15 cellular contexts compared by ENCODE assay signal in the genomic region with DNA sequence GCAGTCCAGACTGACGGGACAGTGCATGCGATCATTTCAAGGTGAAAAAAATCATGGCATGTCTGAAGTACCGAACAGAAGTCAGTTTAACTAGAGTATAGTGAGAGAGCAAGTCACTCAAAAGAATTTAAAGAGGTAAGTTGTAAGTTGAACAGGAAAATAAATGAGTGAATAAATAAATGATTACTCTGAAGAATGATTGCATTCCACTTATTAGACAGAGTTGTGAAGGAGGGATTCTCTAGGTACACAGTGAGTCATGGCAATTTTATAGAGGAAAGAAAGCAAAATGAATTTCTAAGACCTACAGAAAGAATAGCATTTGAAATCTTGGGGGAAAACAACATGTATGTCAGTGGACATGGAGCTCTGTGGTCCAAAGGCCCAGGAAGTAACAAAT. TPM values are rescaled to one million over a fixed set of nuclear protein-coding genes. Genes with fewer than 3 reads are reported as not detected.
DNase-seq lines count a peak whose midpoint lies in the region; ATAC-seq and TF ChIP-seq lines count a peak whose summit lies in the region.
"Had no signal": no experiment of that assay in that cellular context is flagged by ENCODE, and none has a peak within 500 bp of the region (broad histone marks: within the 10 kb centered on the region; RNA-seq: fewer than 3 reads in every experiment).

No MANE protein-coding gene starts in this region.

- in situ Hi-C loops in ACHN (cut with HindIII; ENCODE audit: low pct_ligation_motif_present, low pct_unique_long_range_greater_than_20kb, low sequenced_read_pairs), result no loop called here

- H3K27me3 ChIP-seq in Karpas-422 (ENCODE audit: low read length) (no peaks in the 10 kb centered on the region), PC-3 (ENCODE audit: low read length) (no peaks in the 10 kb centered on the region)
- H3K27me3 ChIP-seq: BLaER1 treated with 17β-estradiol and CSF1 and Interleukin-3, amounts not matched to agents 10 nM and 100 nM had no signal

- H3K79me2 ChIP-seq in Karpas-422 (ENCODE audit: low read length), result no peaks in the 10 kb centered on the region
- H3K79me2 ChIP-seq in PC-3 (ENCODE audit: low read length), result no peaks in the 10 kb centered on the region

- no peaks in the 10 kb centered on the region for H3K9me3 ChIP-seq in Karpas-422 (ENCODE audit: low read length)
- no peaks in the 10 kb centered on the region for H3K9me3 ChIP-seq in PC-3 (ENCODE audit: low read length)
- H3K9me3 ChIP-seq: BLaER1 treated with 17β-estradiol and CSF1 and Interleukin-3, amounts not matched to agents 10 nM and 100 nM; Caco-2 had no signal

- H3K27ac ChIP-seq in Karpas-422 (ENCODE audit: low read length) (no peak overlapping the region), PC-3 (ENCODE audit: low read length) (peak overlapping the region; percentile 12; the same call in 1 of the 2 replicates)
- H3K27ac ChIP-seq: BLaER1 treated with 17β-estradiol and CSF1 and Interleukin-3, amounts not matched to agents 10 nM and 100 nM; C4-2B had no signal

- H3K4me3 ChIP-seq in Karpas-422 (ENCODE audit: low read length) (no peak overlapping the region), PC-3 (ENCODE audit: low read length) (no peak overlapping the region)
- H3K4me3 ChIP-seq: BLaER1 treated with 17β-estradiol and CSF1 and Interleukin-3, amounts not matched to agents 10 nM and 100 nM had no signal

- BruUV-seq in PC-3 (replicated peaks; lab: Mats Ljungman, UMichigan), result no TSS peak

- H3K36me3 ChIP-seq in Karpas-422 (ENCODE audit: insufficient read depth, low read length), result no peaks in the 10 kb centered on the region
- no peaks in the 10 kb centered on the region for H3K36me3 ChIP-seq in PC-3 (ENCODE audit: low read depth, low read length)
- H3K36me3 ChIP-seq: BLaER1 treated with 17β-estradiol and CSF1 and Interleukin-3, amounts not matched to agents 10 nM and 100 nM had no signal

- ATAC-seq in PC-3 (peak; percentile 77), GM18907 (IDR thresholded peaks at IDR 0.05; ENCODE audit: unreplicated experiment) (no peak)
- ATAC-seq: CD8-positive, alpha-beta T cell had no signal

- intact Hi-C loops in PC-3 (cut with micrococcal nuclease), result no loop called here

- H2AFZ ChIP-seq in Karpas-422 (ENCODE audit: low read length) (no peak overlapping the region), PC-3 (ENCODE audit: low read length) (no peak overlapping the region)

- CTCF ChIA-PET in PC-3 (lab: Charles Lee), result no interaction called here

- H3F3A ChIP-seq in PC-3 (ENCODE audit: low read length, unreplicated experiment), result no peaks in the 10 kb centered on the region

- H3K4me2 ChIP-seq in Karpas-422 (ENCODE audit: low read depth, low read length, poor library complexity, severe bottlenecking) (no peak overlapping the region), PC-3 (ENCODE audit: low read length) (no peak overlapping the region; the same call in 1 of the 2 replicates)
- H3K4me2 ChIP-seq: BLaER1 treated with 17β-estradiol and CSF1 and Interleukin-3, amounts not matched to agents 10 nM and 100 nM had no signal

- no peak for TF ChIP-seq CTCF in PC-3 (conservative IDR thresholded peaks at IDR 0.05; ENCODE audit: low read depth, low read length)

- H4K20me1 ChIP-seq in Karpas-422 (ENCODE audit: insufficient read depth, low read depth, low read length), result no peaks in the 10 kb centered on the region
- H4K20me1 ChIP-seq in PC-3 (ENCODE audit: low read length), result no peaks in the 10 kb centered on the region
- H4K20me1 ChIP-seq: BLaER1 treated with 17β-estradiol and CSF1 and Interleukin-3, amounts not matched to agents 10 nM and 100 nM had no signal

- POLR2A ChIA-PET in PC-3 (lab: Charles Lee; ENCODE audit: unreplicated experiment), result interaction anchor here (0.6 kb wide), 1 partner anchor 37 kb away, joined by 5 read pairs; the partner anchor contains the start of gene SLC7A11

- H3K9me2 ChIP-seq in Karpas-422 (replicated peaks; ENCODE audit: insufficient read depth, low read length), result no peaks in the 10 kb centered on the region
- H3K9me2 ChIP-seq in PC-3 (replicated peaks; ENCODE audit: low read length), result no peaks in the 10 kb centered on the region

- peak; percentile 25 for DNase-seq in Karpas-422
- peak; percentile 45 for DNase-seq in PC-3
- DNase-seq in renal cortical epithelial cell (ENCODE audit: low read depth), result peak; percentile 57
- no peak for DNase-seq in stimulated activated CD4-positive, alpha-beta T cell treated with anti-CD3 and anti-CD28 coated beads, Interleukin-12 subunit alpha, Interleukin-12 subunit beta, amount 100 ng/mL, for 4 hours
- DNase-seq in ACHN, result no peak
- DNase-seq: 8988T; Caco-2; Calu3; CD4-positive, alpha-beta T cell; CD8-positive, alpha-beta T cell; DMS79 treated with DMSO at 0.1 percent for 48 hours; GF-D8 had no signal

- H3K4me1 ChIP-seq in Karpas-422 (ENCODE audit: low read length), result no peaks in the 10 kb centered on the region
- peaks cover 28% of the 10 kb centered on the region for H3K4me1 ChIP-seq in PC-3 (ENCODE audit: insufficient read depth, low read length)
- H3K4me1 ChIP-seq: BLaER1 treated with 17β-estradiol and CSF1 and Interleukin-3, amounts not matched to agents 10 nM and 100 nM; Caco-2 had no signal

- H3K9ac ChIP-seq in Karpas-422 (ENCODE audit: low read length) (no peak overlapping the region), PC-3 (ENCODE audit: low read length) (no peak overlapping the region)
- H3K9ac ChIP-seq: BLaER1 treated with 17β-estradiol and CSF1 and Interleukin-3, amounts not matched to agents 10 nM and 100 nM had no signal

RNA-seq across cellular contexts. Expression of gene SLC7A11, which starts 37.1 kb away (rescaled TPM):
- 12.1 and 24.0 TPM in 2 replicates for total RNA-seq in Karpas-422 (2014; rRNA removed; shearing (Covaris generic); ENCODE audit: low replicate concordance)
- total RNA-seq in PC-3 (2014; rRNA removed) (13.3 and 14.0 TPM in 2 replicates), renal cortical epithelial cell (2.9 and 11.1 TPM in 2 replicates)
- total RNA-seq: CD8-positive, alpha-beta T cell had no signal

Comparison
In these comparisons a context has a peak if more than half of its experiments do, and no peak if none do; other contexts are left out.
1. DNase-seq: peak in Karpas-422 (single experiment), PC-3 (single experiment) and renal cortical epithelial cell (single experiment); none in stimulated activated CD4-positive, alpha-beta T cell treated with anti-CD3 and anti-CD28 coated beads, Interleukin-12 subunit alpha, Interleukin-12 subunit beta, amount 100 ng/mL, for 4 hours (single experiment) and ACHN (single experiment).